Comparison of ENCODE assay signal across 7 cellular contexts in the genomic region with DNA sequence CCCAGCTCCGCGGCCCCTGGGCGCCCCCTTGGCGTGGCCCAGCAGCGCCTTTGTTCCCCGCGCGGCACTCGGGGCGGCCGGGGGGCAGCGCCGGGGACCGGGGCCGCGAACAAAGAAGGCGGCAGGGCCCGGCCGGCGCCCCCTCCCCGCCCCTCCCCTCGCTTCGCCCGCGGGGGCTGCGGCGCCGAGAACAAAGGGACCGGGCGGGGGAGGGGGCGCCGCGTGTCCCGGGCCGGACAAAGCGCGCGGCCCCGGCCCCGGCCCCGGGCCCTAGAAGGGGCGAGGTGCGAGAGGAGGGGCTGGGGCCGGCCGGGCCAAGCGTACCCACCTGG. TPM values are rescaled to one million over a fixed set of nuclear protein-coding genes. Genes with fewer than 3 reads are reported as not detected.
DNase-seq lines count a peak whose midpoint lies in the region; ATAC-seq and TF ChIP-seq lines count a peak whose summit lies in the region.

No MANE protein-coding gene starts in this region.

- H3F3A ChIP-seq in smooth muscle cell (ENCODE audit: low read depth): peaks cover 26% of the 10 kb centered on the region

- no peak for TF ChIP-seq CTCF in gastroesophageal sphincter (IDR thresholded peaks at IDR 0.05)
- no peak for TF ChIP-seq CTCF in smooth muscle cell (IDR thresholded peaks at IDR 0.05; ENCODE audit: borderline replicate concordance, insufficient read depth, poor library complexity, severe bottlenecking)

- peak overlapping the region; percentile 95 for H3K9ac ChIP-seq in smooth muscle cell (ENCODE audit: low read depth)

- peaks cover 45% of the 10 kb centered on the region for H4K20me1 ChIP-seq in smooth muscle cell (ENCODE audit: low read depth)

- H3K9me3 ChIP-seq in gastroesophageal sphincter (no peaks in the 10 kb centered on the region), smooth muscle cell (replicated peaks; ENCODE audit: low read depth) (no peaks in the 10 kb centered on the region)

- DNase-seq in NCI-H69 (lab: John Stamatoyannopoulos, UW) (peak; percentile 70), smooth muscle cell (lab: John Stamatoyannopoulos, UW; ENCODE audit: unreplicated experiment) (no peak), activated gamma-delta T cell (lab: John Stamatoyannopoulos, UW) (no peak), kidney tubule cell (ENCODE audit: low spot score) (no peak)
- DNase-seq in stimulated activated naive CD4-positive, alpha-beta T cell treated with Interleukin-2 at 50 U/mL for 16 hours (lab: John Stamatoyannopoulos, UW): no peak

- no peak for TF ChIP-seq POLR2A in gastroesophageal sphincter (IDR thresholded peaks at IDR 0.05)

- peak overlapping the region; percentile 99 for H3K4me2 ChIP-seq in smooth muscle cell

- TF ChIP-seq EP300 in gastroesophageal sphincter (IDR thresholded peaks at IDR 0.05): no peak

- H3K27ac ChIP-seq in gastroesophageal sphincter (peak overlapping the region in 3 of 4 donors; percentile 62 to 82 (median 67)), smooth muscle cell (ENCODE audit: low read depth) (peak overlapping the region; percentile 64)

- H3K36me3 ChIP-seq in gastroesophageal sphincter (peaks cover 0 to 30% of the 10 kb centered on the region in 2 donors), smooth muscle cell (ENCODE audit: low read depth) (no peaks in the 10 kb centered on the region)

- peaks cover 24% of the 10 kb centered on the region for H3K79me2 ChIP-seq in smooth muscle cell (ENCODE audit: low read depth)

- H3K27me3 ChIP-seq in gastroesophageal sphincter (no peaks in the 10 kb centered on the region), smooth muscle cell (ENCODE audit: low read depth) (no peaks in the 10 kb centered on the region)

- ATAC-seq in GM19452 (IDR thresholded peaks at IDR 0.05; ENCODE audit: unreplicated experiment) (peak; percentile 8), gastroesophageal sphincter (peak; percentile 2)

- H3K4me3 ChIP-seq in gastroesophageal sphincter (peak overlapping the region; percentile 47 to 73), smooth muscle cell (peak overlapping the region; percentile 99)

- H2AFZ ChIP-seq in smooth muscle cell (ENCODE audit: low read depth): no peak overlapping the region

- no CpG with 5 or more reads among the region's 46 CpGs for WGBS in gastroesophageal sphincter (ENCODE audit: low coverage in 1 of 2), 2 donors
- no CpG with 5 or more reads among the region's 46 CpGs for WGBS in smooth muscle cell (ENCODE audit: low lambda C conversion rate)

- H3K4me1 ChIP-seq in gastroesophageal sphincter: peaks cover 0 to 47% (median 17%) of the 10 kb centered on the region in 3 donors
- H3K4me1 ChIP-seq in smooth muscle cell (ENCODE audit: low read depth): peaks cover 46% of the 10 kb centered on the region

RNA-seq across cellular contexts. Expression of gene MARCKSL1, which starts 0.4 kb away (rescaled TPM):
- 1 to 10 TPM; 4.0 to 9.0 (median 7.4) TPM for total RNA-seq in gastroesophageal sphincter
- total RNA-seq in smooth muscle cell: 108 and 126 TPM in 2 replicates
- 358 and 389 TPM in 2 replicates for polyA plus RNA-seq in smooth muscle cell

RNA-seq across cellular contexts. Expression of gene FAM229A, which starts 26.7 kb away (rescaled TPM):
- total RNA-seq in gastroesophageal sphincter (1 to 10 TPM in 3 of 4 donors, under 1 TPM in 1; 0.74 to 7.6 (median 4.9) TPM), smooth muscle cell (1.6 and 10.0 TPM in 2 replicates)
- polyA plus RNA-seq in smooth muscle cell: 9.6 and 11.1 TPM in 2 replicates

RNA-seq across cellular contexts. Expression of gene TSSK3, which starts 26.8 kb away (rescaled TPM):
- total RNA-seq in gastroesophageal sphincter (1 to 10 TPM in 1 of 4 donors, not detected in 3; 3.6 TPM), smooth muscle cell (not detected in 2 replicates)
- polyA plus RNA-seq in smooth muscle cell: 0.31 and 1.3 TPM in 2 replicates

RNA-seq across cellular contexts. Expression of gene HDAC1, which starts 43.7 kb away (rescaled TPM):
- 10 to 100 TPM; 49.5 to 60.5 (median 59.5) TPM for total RNA-seq in gastroesophageal sphincter
- 29.3 and 40.5 TPM in 2 replicates for total RNA-seq in smooth muscle cell
- polyA plus RNA-seq in smooth muscle cell: 48.8 and 51.7 TPM in 2 replicates

RNA-seq across cellular contexts. Expression of gene BSDC1, which starts 58.7 kb away (rescaled TPM):
- total RNA-seq in gastroesophageal sphincter: 10 to 100 TPM; 56.5 to 74.2 (median 70.0) TPM
- 57.3 and 63.4 TPM in 2 replicates for total RNA-seq in smooth muscle cell
- polyA plus RNA-seq in smooth muscle cell: 45.4 and 53.7 TPM in 2 replicates

Comparison
In these comparisons a context has a peak if more than half of its experiments do, and no peak if none do; other contexts are left out.
1. RNA of gene MARCKSL1, which starts 0.4 kb away (total RNA-seq): 108 to 126 TPM in smooth muscle cell; 4.0 to 9.0 TPM in gastroesophageal sphincter; every median in the first group is over 10 times any median in the second.